26 cellular contexts compared by ENCODE assay signal in genomic region chr12:28409892-28410291, GRCh38.
A peak's percentile ranks its signal among the peaks of the same experiment; 100 is the strongest.
DNase-seq lines count a peak whose midpoint lies in the region; ATAC-seq and TF ChIP-seq lines count a peak whose summit lies in the region.
"Had no signal": no experiment of that assay in that cellular context is flagged by ENCODE, and none has a peak within 500 bp of the region (broad histone marks: within the 10 kb centered on the region; RNA-seq: fewer than 3 reads in every experiment).

No MANE protein-coding gene starts in this region.

- BruUV-seq in IMR-90 (replicated peaks; lab: Mats Ljungman, UMichigan): no TSS peak

- H2AFZ ChIP-seq in IMR-90 (replicated peaks; ENCODE audit: low read length, poor library complexity): no peak overlapping the region

- no peak overlapping the region for H3K23ac ChIP-seq in IMR-90 (ENCODE audit: low read depth, low read length)

- H3K27ac ChIP-seq in IMR-90 (ENCODE audit: insufficient read depth, low read length): no peak overlapping the region
- H3K27ac ChIP-seq in tibial artery: no peak overlapping the region
- H3K27ac ChIP-seq: SK-N-MC, upper lobe of left lung, VCaP had no signal

- H3K4me3 ChIP-seq in AG10803 (ENCODE audit: low read length) (no peak overlapping the region), IMR-90 (ENCODE audit: insufficient read depth, low read depth, low read length) (no peak overlapping the region), cardiac fibroblast (replicated peaks in 1 of 2; ENCODE audit: low read depth in 2 of 2, low read length in 2 of 2) (no peak overlapping the region), foreskin fibroblast (ENCODE audit: low read depth in 1 of 2, low read length in 2 of 2) (no peak overlapping the region), tibial artery (no peak overlapping the region)
- H3K4me3 ChIP-seq: SK-N-MC, upper lobe of left lung had no signal

- no peak overlapping the region for H3K27ac Mint-ChIP-seq in T-cell
- H3K27ac Mint-ChIP-seq: activated T-cell treated with anti-CD3 and anti-CD28 coated beads, Interleukin-2, amount 50 U/mL, for 72 hours; CD8-positive, alpha-beta T cell; H9; T-helper 2 cell treated with Interferon-gamma antibody and Interleukin-4, amounts not matched to agents 5 μg/mL and 100 μg/mL, for 36 hours had no signal

- H4K91ac ChIP-seq in IMR-90 (ENCODE audit: insufficient read depth, low read depth, low read length): no peak overlapping the region

- H3K36me3 ChIP-seq in IMR-90 (ENCODE audit: control insufficient read depth, insufficient read depth, low read length): peaks cover 3% of the 10 kb centered on the region
- peaks cover 0 to 7% (median 7%) of the 10 kb centered on the region in 3 donors for H3K36me3 ChIP-seq in tibial artery

- no peak for TF ChIP-seq CTCF in AG10803 (conservative IDR thresholded peaks at IDR 0.05; ENCODE audit: low read length)
- TF ChIP-seq CTCF in IMR-90 (conservative IDR thresholded peaks at IDR 0.05; ENCODE audit: low read depth, low read length): no peak
- no peak for TF ChIP-seq CTCF in cardiac fibroblast (IDR thresholded peaks at IDR 0.05; ENCODE audit: low read depth, low read length)
- no peak for TF ChIP-seq CTCF in foreskin fibroblast (IDR thresholded peaks at IDR 0.05; ENCODE audit: low read depth, low read length)
- TF ChIP-seq CTCF in tibial artery (IDR thresholded peaks at IDR 0.05): no peak

- intact Hi-C loops in IMR-90 (cut with micrococcal nuclease) (no loop called here), tibial artery (cut with DNase I; ENCODE audit: low total_unique reads) (no loop called here)

- ATAC-seq in IMR-90 (ENCODE audit: low read depth) (no peak), GM19023 (IDR thresholded peaks at IDR 0.05; ENCODE audit: unreplicated experiment) (no peak), T-cell (replicated peaks in 1 of 4) (no peak), HG03354 (IDR thresholded peaks at IDR 0.05; ENCODE audit: poor library complexity, severe bottlenecking, unreplicated experiment) (no peak)
- ATAC-seq: activated T-cell treated with anti-CD3 and anti-CD28 coated beads, Interleukin-2, amount 50 U/mL, for 72 hours; CD8-positive, alpha-beta T cell had no signal

- peaks cover 0 to 4% (median 0%) of the 10 kb centered on the region in 3 donors for H3K9me3 Mint-ChIP-seq in T-cell
- H3K9me3 Mint-ChIP-seq: CD8-positive, alpha-beta T cell had no signal

- peaks cover 0 to 11% (median 0%) of the 10 kb centered on the region in 3 donors for H3K4me1 Mint-ChIP-seq in T-cell

- no peak overlapping the region for H2AK5ac ChIP-seq in IMR-90 (ENCODE audit: low read depth, low read length)

- H3K79me1 ChIP-seq in IMR-90 (ENCODE audit: low read depth in 1 of 2, low read length in 2 of 2): no peaks in the 10 kb centered on the region

- H3K18ac ChIP-seq in IMR-90 (ENCODE audit: low read depth, low read length): no peak overlapping the region

- no peak overlapping the region for H4K5ac ChIP-seq in IMR-90 (ENCODE audit: low read depth, low read length)

- dilution Hi-C loops in IMR-90 (cut with HindIII; ENCODE audit: low sequenced_read_pairs, unreplicated experiment): no loop called here

- CTCF ChIA-PET in IMR-90 (lab: Yijun Ruan, JAX): no interaction called here
- CTCF ChIA-PET in T-cell (lab: Charles Lee): no interaction called here

- no peak overlapping the region for H2BK20ac ChIP-seq in IMR-90 (ENCODE audit: low read depth, low read length)

- POLR2A ChIA-PET in IMR-90 (lab: Charles Lee; ENCODE audit: unreplicated experiment) (no interaction called here), T-cell (lab: Charles Lee) (no interaction called here)

- TF ChIP-seq RAD21 in IMR-90 (IDR thresholded peaks at IDR 0.05; ENCODE audit: low read length): no peak

- no peak overlapping the region for H3K56ac ChIP-seq in IMR-90 (ENCODE audit: extremely low read depth, insufficient read depth, low read length)

- no peak overlapping the region for H2BK120ac ChIP-seq in IMR-90 (ENCODE audit: low read depth, low read length)

- no peak for TF ChIP-seq POLR2A in IMR-90 (IDR thresholded peaks at IDR 0.05; ENCODE audit: low read depth, low read length)

- H4K20me1 ChIP-seq in IMR-90 (ENCODE audit: insufficient read depth, low read length): no peaks in the 10 kb centered on the region

- H3K9ac ChIP-seq in IMR-90 (ENCODE audit: low read depth, low read length): no peak overlapping the region

- no peaks in the 10 kb centered on the region for H3K4me1 ChIP-seq in IMR-90 (ENCODE audit: control insufficient read depth, insufficient read depth, low read length)
- H3K4me1 ChIP-seq in tibial artery: no peaks in the 10 kb centered on the region
- H3K4me1 ChIP-seq: upper lobe of left lung had no signal

- H3K9me1 ChIP-seq in IMR-90 (ENCODE audit: insufficient read depth, low read length): no peaks in the 10 kb centered on the region

- no peak overlapping the region for H3K4me3 Mint-ChIP-seq in T-cell
- H3K4me3 Mint-ChIP-seq: activated T-cell treated with anti-CD3 and anti-CD28 coated beads, Interleukin-2, amount 50 U/mL, for 72 hours; CD8-positive, alpha-beta T cell; H9; T-helper 2 cell treated with Interferon-gamma antibody and Interleukin-4, amounts not matched to agents 5 μg/mL and 100 μg/mL, for 36 hours had no signal

- no peak overlapping the region for H3K14ac ChIP-seq in IMR-90 (replicated peaks; ENCODE audit: low read depth, low read length)

- H2BK5ac ChIP-seq in IMR-90 (ENCODE audit: low read depth, low read length, poor library complexity, severe bottlenecking): no peak overlapping the region

- H4K8ac ChIP-seq in IMR-90 (ENCODE audit: low read depth in 2 of 2, low read length in 2 of 2): no peak overlapping the region

- H3K4me2 ChIP-seq in IMR-90 (ENCODE audit: low read depth, low read length): no peak overlapping the region

- H2BK15ac ChIP-seq in IMR-90 (ENCODE audit: low read depth, low read length): no peak overlapping the region

- H3K27me3 ChIP-seq in IMR-90 (ENCODE audit: control insufficient read depth, insufficient read depth, low read length): no peaks in the 10 kb centered on the region
- no peaks in the 10 kb centered on the region for H3K27me3 ChIP-seq in tibial artery
- H3K27me3 ChIP-seq: upper lobe of left lung had no signal

- H2AK9ac ChIP-seq in IMR-90 (replicated peaks; ENCODE audit: low read depth, low read length, poor library complexity): no peak overlapping the region

- WGBS in IMR-90 (ENCODE audit: extremely low coverage in 2 of 2, insufficient read length in 1 of 2), 2 experiments: no CpG with 5 or more reads among the region's 1 CpG

- H3K27me3 Mint-ChIP-seq in T-cell: no peaks in the 10 kb centered on the region

- no peak overlapping the region for H3K4ac ChIP-seq in IMR-90 (ENCODE audit: low read depth, low read length)

- peaks cover 70% of the 10 kb centered on the region for H3K36me3 Mint-ChIP-seq in T-cell

- H3K9me3 ChIP-seq in IMR-90 (ENCODE audit: control insufficient read depth, insufficient read depth, low read length) (no peaks in the 10 kb centered on the region), tibial artery (no peaks in the 10 kb centered on the region)
- H3K9me3 ChIP-seq: upper lobe of left lung had no signal

- DNase-seq in AG10803 (ENCODE audit: low read depth): peak; percentile 32
- peak; percentile 37 for DNase-seq in IMR-90
- peak; percentile 66 to 83 for DNase-seq in cardiac fibroblast (ENCODE audit: low read depth in 2 of 2)
- peak; percentile 40 to 55 for DNase-seq in foreskin fibroblast
- DNase-seq in T-cell: no peak
- no peak for DNase-seq in tibial artery
- DNase-seq: activated CD4-positive, alpha-beta T cell treated with anti-CD3 and anti-CD28 coated beads for 48 hours; activated naive CD4-positive, alpha-beta T cell treated with Interleukin-2 at 50 U/mL for 16 hours; activated T-cell treated with anti-CD3 and anti-CD28 coated beads, Interleukin-2, amount 50 U/mL, for 72 hours; amniotic stem cell; CD8-positive, alpha-beta T cell; central memory CD4-positive, alpha-beta T cell; GF-D8; glutamatergic neuron; H9; NCI-H1048; NCI-H187; NCI-H748 treated with DMSO at 0.1 percent for 48 hours; RPMI8226; stimulated activated CD4-positive, alpha-beta T cell treated with anti-CD3 and anti-CD28 coated beads, Interleukin-1b, Interleukin-23, amount 100 ng/mL, for 48 hours; upper lobe of left lung had no signal

- in situ Hi-C loops in IMR-90 (cut with MboI; ENCODE audit: low sequenced_read_pairs): no loop called here

TF ChIP-seq in IMR-90, 13 proteins besides CTCF, POLR2A, EP300 and RAD21:
- TF ChIP-seq BHLHE40 (IDR thresholded peaks at IDR 0.05; ENCODE audit: low read depth, low read length) (no peak), CHD1 (IDR thresholded peaks at IDR 0.05; ENCODE audit: low read depth, low read length) (no peak), MXI1 (IDR thresholded peaks at IDR 0.05; ENCODE audit: borderline replicate concordance, low read depth, low read length) (no peak), FOS (IDR thresholded peaks at IDR 0.05; ENCODE audit: low read depth, low read length) (no peak), SMC3 (IDR thresholded peaks at IDR 0.05; ENCODE audit: low read depth, low read length) (no peak), CEBPB (IDR thresholded peaks at IDR 0.05; ENCODE audit: low read depth, low read length) (no peak), RCOR1 (IDR thresholded peaks at IDR 0.05; ENCODE audit: insufficient replicate concordance, low read length) (no peak), RFX5 (IDR thresholded peaks at IDR 0.05; ENCODE audit: low read depth, low read length) (no peak), MAZ (IDR thresholded peaks at IDR 0.05; ENCODE audit: borderline replicate concordance, low read depth, low read length) (no peak)

Comparison
In these comparisons a context has a peak if more than half of its experiments do, and no peak if none do; other contexts are left out.
1. DNase-seq: peak in AG10803 (single experiment), IMR-90 (single experiment), cardiac fibroblast (2 of 2) and foreskin fibroblast (2 of 2); none in T-cell (0 of 34) and tibial artery (0 of 2).